In the genomic region with DNA sequence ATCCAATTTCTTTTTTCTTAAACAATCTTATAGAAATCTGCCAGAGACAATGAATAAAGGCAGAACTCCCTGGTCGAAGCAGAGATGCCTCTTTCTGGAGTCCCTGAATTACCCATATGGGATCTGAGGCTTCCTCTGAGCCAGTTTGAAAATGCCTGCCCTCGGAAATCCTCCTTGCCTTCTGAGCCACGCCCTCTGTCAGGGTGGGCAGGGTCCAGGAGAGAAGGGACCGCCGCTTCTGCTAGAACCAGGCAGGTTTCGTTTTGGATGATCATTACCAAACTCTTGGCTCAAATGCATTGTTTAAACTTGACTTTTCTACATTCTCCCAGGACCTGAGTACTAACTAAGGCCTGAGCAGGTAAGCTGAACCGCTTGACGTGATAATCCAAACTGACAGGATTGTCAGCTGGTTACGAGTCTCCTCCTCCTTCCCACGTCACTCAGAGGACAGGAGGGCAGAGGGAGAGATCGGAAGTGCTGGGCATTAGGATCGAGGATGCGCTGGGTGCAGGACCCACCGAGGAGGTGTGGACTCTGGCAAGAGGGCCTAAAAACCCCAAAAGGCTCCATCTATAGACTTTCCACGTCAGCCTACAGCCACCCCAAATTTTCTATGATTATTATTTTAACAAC, we compare ENCODE assay signal across 16 cellular contexts.
A peak's percentile ranks its signal among the peaks of the same experiment; 100 is the strongest.
DNase-seq lines count a peak whose midpoint lies in the region; ATAC-seq and TF ChIP-seq lines count a peak whose summit lies in the region.
"Had no signal": no experiment of that assay in that cellular context is flagged by ENCODE, and none has a peak within 500 bp of the region (broad histone marks: within the 10 kb centered on the region; RNA-seq: fewer than 3 reads in every experiment).

No MANE protein-coding gene starts in this region.

- no peak overlapping the region for H2AFZ ChIP-seq in mammary epithelial cell (ENCODE audit: low read depth, low read length)

- CTCF ChIA-PET in HEK293T (lab: Yijun Ruan, JAX): no interaction called here
- CTCF ChIA-PET in mammary epithelial cell (lab: Charles Lee; ENCODE audit: low non-redundant PET): no interaction called here

- H3K4me2 ChIP-seq in mammary epithelial cell (ENCODE audit: insufficient read depth, low read depth, low read length): peak overlapping the region; percentile 5

- H3K79me2 ChIP-seq in mammary epithelial cell (ENCODE audit: insufficient read depth, low read length): no peaks in the 10 kb centered on the region

- H3K9me3 ChIP-seq in mammary epithelial cell (replicated peaks; ENCODE audit: insufficient read depth, low read length): no peaks in the 10 kb centered on the region
- H3K9me3 ChIP-seq: body of pancreas had no signal

- POLR2A ChIA-PET in HEK293T (lab: Yijun Ruan, JAX): no interaction called here

- H4K20me1 ChIP-seq in mammary epithelial cell (ENCODE audit: insufficient read depth, low read length): no peaks in the 10 kb centered on the region

- no peak for TF ChIP-seq CTCF in mammary epithelial cell (conservative IDR thresholded peaks at IDR 0.05 in 1 of 2, IDR thresholded peaks at IDR 0.05 in 1 of 2; ENCODE audit: extremely low read depth in 1 of 2, insufficient read depth in 1 of 2, low read depth in 1 of 2, low read length in 2 of 2)

- no peaks in the 10 kb centered on the region for H3K27me3 ChIP-seq in mammary epithelial cell (ENCODE audit: insufficient read depth, low read length)
- H3K27me3 ChIP-seq: body of pancreas had no signal

- intact Hi-C loops in mammary epithelial cell (cut with micrococcal nuclease) (no loop called here), sciatic nerve (cut with DNase I) (no loop called here)

- no TSS peak for BruUV-seq in mammary epithelial cell (replicated peaks; lab: Mats Ljungman, UMichigan)

- DNase-seq in HEK293T (ENCODE audit: extremely low spot score): no peak
- no peak for DNase-seq in mammary epithelial cell
- DNase-seq in left kidney (ENCODE audit: low read depth, low spot score): peak; percentile 57
- DNase-seq in sciatic nerve (ENCODE audit: low spot score): no peak
- no peak for DNase-seq in HuH-7 (ENCODE audit: low spot score)
- no peak for DNase-seq in activated CD4-positive, alpha-beta T cell treated with anti-CD3 and anti-CD28 coated beads, Interleukin-2, amount 50 U/mL, for 4 hours
- DNase-seq: activated CD4-positive, alpha-beta T cell treated with anti-CD3 and anti-CD28 coated beads for 36 hours; activated naive CD4-positive, alpha-beta T cell treated with anti-CD3 and anti-CD28 coated beads, Interleukin-2, amount 10 ng/mL, durations not matched to agents 7 days and 5 days; body of pancreas; hippocampal formation; NCI-H1417 treated with DMSO at 0.1 percent for 48 hours; NCI-H446 treated with DMSO at 0.1 percent for 48 hours; substantia nigra; T1000 had no signal

- no peak overlapping the region for H3K9ac ChIP-seq in mammary epithelial cell (ENCODE audit: insufficient read depth, low read length)

- H3K4me1 ChIP-seq in mammary epithelial cell (ENCODE audit: insufficient read depth, low read length): no peaks in the 10 kb centered on the region

- dilution Hi-C loops in mammary epithelial cell (cut with HindIII; ENCODE audit: low sequenced_read_pairs): no loop called here

- H3K36me3 ChIP-seq in mammary epithelial cell (ENCODE audit: insufficient read depth, low read length): no peaks in the 10 kb centered on the region

- in situ Hi-C loops in mammary epithelial cell (cut with MboI; ENCODE audit: low sequenced_read_pairs in 2 of 2): no loop called here

- H3K27ac ChIP-seq in mammary epithelial cell (ENCODE audit: insufficient read depth, low read depth, low read length): no peak overlapping the region
- H3K27ac ChIP-seq: body of pancreas had no signal

- WGBS in mammary epithelial cell (ENCODE audit: low coverage, missing lambda C conversion rate): 41% methylated on average over 15 of the region's 15 CpGs

- peak; percentile 63 for ATAC-seq in sciatic nerve
- no peak for ATAC-seq in HG03571 (IDR thresholded peaks at IDR 0.05; ENCODE audit: unreplicated experiment)
- ATAC-seq in HG03378 (IDR thresholded peaks at IDR 0.05; ENCODE audit: unreplicated experiment): no peak
- ATAC-seq: activated CD4-positive, alpha-beta T cell treated with anti-CD3 and anti-CD28 coated beads for 36 hours; body of pancreas had no signal

- no peak overlapping the region for H3K4me3 ChIP-seq in mammary epithelial cell (replicated peaks in 1 of 3; ENCODE audit: insufficient read depth in 1 of 3, low read depth in 2 of 3, low read length in 3 of 3)
- H3K4me3 ChIP-seq: body of pancreas had no signal

TF ChIP-seq in HEK293T, 16 proteins besides CTCF, POLR2A, EP300 and RAD21:
- TF ChIP-seq, protein P1, sequence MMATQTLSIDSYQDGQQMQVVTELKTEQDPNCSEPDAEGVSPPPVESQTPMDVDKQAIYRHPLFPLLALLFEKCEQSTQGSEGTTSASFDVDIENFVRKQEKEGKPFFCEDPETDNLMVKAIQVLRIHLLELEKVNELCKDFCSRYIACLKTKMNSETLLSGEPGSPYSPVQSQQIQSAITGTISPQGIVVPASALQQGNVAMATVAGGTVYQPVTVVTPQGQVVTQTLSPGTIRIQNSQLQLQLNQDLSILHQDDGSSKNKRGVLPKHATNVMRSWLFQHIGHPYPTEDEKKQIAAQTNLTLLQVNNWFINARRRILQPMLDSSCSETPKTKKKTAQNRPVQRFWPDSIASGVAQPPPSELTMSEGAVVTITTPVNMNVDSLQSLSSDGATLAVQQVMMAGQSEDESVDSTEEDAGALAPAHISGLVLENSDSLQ (IDR thresholded peaks at IDR 0.05): peak; percentile 66; the same call in 1 of the 2 replicates
- TF ChIP-seq LEF1 (IDR thresholded peaks at IDR 0.05; ENCODE audit: borderline replicate concordance): no peak
